Comparison of ENCODE assay signal across 1 cellular context in genomic region chr7:107751113-107751512, GRCh38.
TF ChIP-seq lines count a peak whose summit lies in the region.

No MANE protein-coding gene starts in this region.

TF ChIP-seq in GM23338, 12 proteins besides CTCF, POLR2A, EP300 and RAD21 (continued from another document):
- TF ChIP-seq, protein P1, sequence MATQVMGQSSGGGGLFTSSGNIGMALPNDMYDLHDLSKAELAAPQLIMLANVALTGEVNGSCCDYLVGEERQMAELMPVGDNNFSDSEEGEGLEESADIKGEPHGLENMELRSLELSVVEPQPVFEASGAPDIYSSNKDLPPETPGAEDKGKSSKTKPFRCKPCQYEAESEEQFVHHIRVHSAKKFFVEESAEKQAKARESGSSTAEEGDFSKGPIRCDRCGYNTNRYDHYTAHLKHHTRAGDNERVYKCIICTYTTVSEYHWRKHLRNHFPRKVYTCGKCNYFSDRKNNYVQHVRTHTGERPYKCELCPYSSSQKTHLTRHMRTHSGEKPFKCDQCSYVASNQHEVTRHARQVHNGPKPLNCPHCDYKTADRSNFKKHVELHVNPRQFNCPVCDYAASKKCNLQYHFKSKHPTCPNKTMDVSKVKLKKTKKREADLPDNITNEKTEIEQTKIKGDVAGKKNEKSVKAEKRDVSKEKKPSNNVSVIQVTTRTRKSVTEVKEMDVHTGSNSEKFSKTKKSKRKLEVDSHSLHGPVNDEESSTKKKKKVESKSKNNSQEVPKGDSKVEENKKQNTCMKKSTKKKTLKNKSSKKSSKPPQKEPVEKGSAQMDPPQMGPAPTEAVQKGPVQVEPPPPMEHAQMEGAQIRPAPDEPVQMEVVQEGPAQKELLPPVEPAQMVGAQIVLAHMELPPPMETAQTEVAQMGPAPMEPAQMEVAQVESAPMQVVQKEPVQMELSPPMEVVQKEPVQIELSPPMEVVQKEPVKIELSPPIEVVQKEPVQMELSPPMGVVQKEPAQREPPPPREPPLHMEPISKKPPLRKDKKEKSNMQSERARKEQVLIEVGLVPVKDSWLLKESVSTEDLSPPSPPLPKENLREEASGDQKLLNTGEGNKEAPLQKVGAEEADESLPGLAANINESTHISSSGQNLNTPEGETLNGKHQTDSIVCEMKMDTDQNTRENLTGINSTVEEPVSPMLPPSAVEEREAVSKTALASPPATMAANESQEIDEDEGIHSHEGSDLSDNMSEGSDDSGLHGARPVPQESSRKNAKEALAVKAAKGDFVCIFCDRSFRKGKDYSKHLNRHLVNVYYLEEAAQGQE (IDR thresholded peaks at IDR 0.05; ENCODE audit: unreplicated experiment) = no peak
- TF ChIP-seq, protein P2, sequence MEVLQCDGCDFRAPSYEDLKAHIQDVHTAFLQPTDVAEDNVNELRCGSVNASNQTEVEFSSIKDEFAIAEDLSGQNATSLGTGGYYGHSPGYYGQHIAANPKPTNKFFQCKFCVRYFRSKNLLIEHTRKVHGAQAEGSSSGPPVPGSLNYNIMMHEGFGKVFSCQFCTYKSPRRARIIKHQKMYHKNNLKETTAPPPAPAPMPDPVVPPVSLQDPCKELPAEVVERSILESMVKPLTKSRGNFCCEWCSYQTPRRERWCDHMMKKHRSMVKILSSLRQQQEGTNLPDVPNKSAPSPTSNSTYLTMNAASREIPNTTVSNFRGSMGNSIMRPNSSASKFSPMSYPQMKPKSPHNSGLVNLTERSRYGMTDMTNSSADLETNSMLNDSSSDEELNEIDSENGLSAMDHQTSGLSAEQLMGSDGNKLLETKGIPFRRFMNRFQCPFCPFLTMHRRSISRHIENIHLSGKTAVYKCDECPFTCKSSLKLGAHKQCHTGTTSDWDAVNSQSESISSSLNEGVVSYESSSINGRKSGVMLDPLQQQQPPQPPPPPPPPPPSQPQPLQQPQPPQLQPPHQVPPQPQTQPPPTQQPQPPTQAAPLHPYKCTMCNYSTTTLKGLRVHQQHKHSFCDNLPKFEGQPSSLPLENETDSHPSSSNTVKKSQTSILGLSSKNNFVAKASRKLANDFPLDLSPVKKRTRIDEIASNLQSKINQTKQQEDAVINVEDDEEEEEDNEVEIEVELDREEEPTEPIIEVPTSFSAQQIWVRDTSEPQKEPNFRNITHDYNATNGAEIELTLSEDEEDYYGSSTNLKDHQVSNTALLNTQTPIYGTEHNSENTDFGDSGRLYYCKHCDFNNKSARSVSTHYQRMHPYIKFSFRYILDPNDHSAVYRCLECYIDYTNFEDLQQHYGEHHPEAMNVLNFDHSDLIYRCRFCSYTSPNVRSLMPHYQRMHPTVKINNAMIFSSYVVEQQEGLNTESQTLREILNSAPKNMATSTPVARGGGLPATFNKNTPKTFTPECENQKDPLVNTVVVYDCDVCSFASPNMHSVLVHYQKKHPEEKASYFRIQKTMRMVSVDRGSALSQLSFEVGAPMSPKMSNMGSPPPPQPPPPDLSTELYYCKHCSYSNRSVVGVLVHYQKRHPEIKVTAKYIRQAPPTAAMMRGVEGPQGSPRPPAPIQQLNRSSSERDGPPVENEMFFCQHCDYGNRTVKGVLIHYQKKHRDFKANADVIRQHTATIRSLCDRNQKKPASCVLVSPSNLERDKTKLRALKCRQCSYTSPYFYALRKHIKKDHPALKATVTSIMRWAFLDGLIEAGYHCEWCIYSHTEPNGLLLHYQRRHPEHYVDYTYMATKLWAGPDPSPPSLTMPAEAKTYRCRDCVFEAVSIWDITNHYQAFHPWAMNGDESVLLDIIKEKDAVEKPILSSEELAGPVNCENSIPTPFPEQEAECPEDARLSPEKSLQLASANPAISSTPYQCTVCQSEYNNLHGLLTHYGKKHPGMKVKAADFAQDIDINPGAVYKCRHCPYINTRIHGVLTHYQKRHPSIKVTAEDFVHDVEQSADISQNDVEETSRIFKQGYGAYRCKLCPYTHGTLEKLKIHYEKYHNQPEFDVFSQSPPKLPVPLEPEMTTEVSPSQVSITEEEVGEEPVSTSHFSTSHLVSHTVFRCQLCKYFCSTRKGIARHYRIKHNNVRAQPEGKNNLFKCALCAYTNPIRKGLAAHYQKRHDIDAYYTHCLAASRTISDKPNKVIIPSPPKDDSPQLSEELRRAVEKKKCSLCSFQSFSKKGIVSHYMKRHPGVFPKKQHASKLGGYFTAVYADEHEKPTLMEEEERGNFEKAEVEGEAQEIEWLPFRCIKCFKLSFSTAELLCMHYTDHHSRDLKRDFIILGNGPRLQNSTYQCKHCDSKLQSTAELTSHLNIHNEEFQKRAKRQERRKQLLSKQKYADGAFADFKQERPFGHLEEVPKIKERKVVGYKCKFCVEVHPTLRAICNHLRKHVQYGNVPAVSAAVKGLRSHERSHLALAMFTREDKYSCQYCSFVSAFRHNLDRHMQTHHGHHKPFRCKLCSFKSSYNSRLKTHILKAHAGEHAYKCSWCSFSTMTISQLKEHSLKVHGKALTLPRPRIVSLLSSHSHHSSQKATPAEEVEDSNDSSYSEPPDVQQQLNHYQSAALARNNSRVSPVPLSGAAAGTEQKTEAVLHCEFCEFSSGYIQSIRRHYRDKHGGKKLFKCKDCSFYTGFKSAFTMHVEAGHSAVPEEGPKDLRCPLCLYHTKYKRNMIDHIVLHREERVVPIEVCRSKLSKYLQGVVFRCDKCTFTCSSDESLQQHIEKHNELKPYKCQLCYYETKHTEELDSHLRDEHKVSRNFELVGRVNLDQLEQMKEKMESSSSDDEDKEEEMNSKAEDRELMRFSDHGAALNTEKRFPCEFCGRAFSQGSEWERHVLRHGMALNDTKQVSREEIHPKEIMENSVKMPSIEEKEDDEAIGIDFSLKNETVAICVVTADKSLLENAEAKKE (CRISPR knock-in tag; IDR thresholded peaks at IDR 0.05) = no peak
- TF ChIP-seq ETS1 (IDR thresholded peaks at IDR 0.05) = no peak
